ENCODE assay signal across 8 cellular contexts in genomic region chr22:39900306-39901227, GRCh38. TPM values are rescaled to one million over a fixed set of nuclear protein-coding genes. Genes with fewer than 3 reads are reported as not detected.
DNase-seq lines count a peak whose midpoint lies in the region; ATAC-seq and TF ChIP-seq lines count a peak whose summit lies in the region.

Gene GRAP2, plus strand, starts transcription at chr22:39901084. Its CDS starts 46,023 bp downstream, at chr22:39947107.

- no peaks in the 10 kb centered on the region for H3K36me3 ChIP-seq in CD8-positive, alpha-beta memory T cell (ENCODE audit: insufficient read depth, low read length)
- no peaks in the 10 kb centered on the region for H3K36me3 ChIP-seq in osteoblast (ENCODE audit: insufficient read depth, low read length)
- H3K36me3 ChIP-seq in H7 (replicated peaks; ENCODE audit: control insufficient read depth, insufficient read depth, low read length), result no peaks in the 10 kb centered on the region

- peaks cover 21 to 24% (median 23%) of the 10 kb centered on the region in 3 donors for H3K4me1 Mint-ChIP-seq in CD8-positive, alpha-beta memory T cell

- H3K4me1 ChIP-seq in CD8-positive, alpha-beta memory T cell (ENCODE audit: insufficient read depth, low read length), result peaks cover 34% of the 10 kb centered on the region
- no peaks in the 10 kb centered on the region for H3K4me1 ChIP-seq in osteoblast (ENCODE audit: insufficient read depth, low read length)

- no peak for TF ChIP-seq CTCF in osteoblast (IDR thresholded peaks at IDR 0.05; ENCODE audit: extremely low read depth, low read depth, low read length)
- TF ChIP-seq CTCF in dorsolateral prefrontal cortex (IDR thresholded peaks at IDR 0.05 in 54 of 56, conservative IDR thresholded peaks at IDR 0.05 in 2 of 56; ENCODE audit: low read depth in 1 of 56, partially characterized antibody in 56 of 56), result no peak

- H3K4me2 ChIP-seq in osteoblast (ENCODE audit: insufficient read depth, low read length), result no peak within 1 kb of the TSS

- H3K27ac Mint-ChIP-seq in CD8-positive, alpha-beta memory T cell, result peak within 1 kb of the TSS in 7 of 8 donors; percentile 93 to 99 (median 96)

- no peaks in the 10 kb centered on the region for H3K79me2 ChIP-seq in osteoblast (ENCODE audit: insufficient read depth, low read length)

- CTCF ChIA-PET in CD8-positive, alpha-beta memory T cell (lab: Charles Lee), result interaction anchor here (1.0 to 2.2 kb wide), 4 partner anchors 9 to 135 kb away, joined by 3 to 10 read pairs (median 4); no protein-coding TSS in a partner anchor

- H3K27me3 Mint-ChIP-seq in CD8-positive, alpha-beta memory T cell, result no peaks in the 10 kb centered on the region

- intact Hi-C loops in dorsolateral prefrontal cortex (cut with DNase I), result no loop called here

- H3K36me3 Mint-ChIP-seq in CD8-positive, alpha-beta memory T cell, result peaks cover 10 to 44% (median 15%) of the 10 kb centered on the region in 3 donors

- no peak within 1 kb of the TSS for H2AFZ ChIP-seq in osteoblast (ENCODE audit: low read length)

- peak within 1 kb of the TSS; percentile 91 to 99 (median 97) for H3K4me3 Mint-ChIP-seq in CD8-positive, alpha-beta memory T cell

- POLR2A ChIA-PET in CD8-positive, alpha-beta memory T cell (lab: Charles Lee), result interaction anchor here (0.6 to 2.2 kb wide), 4 partner anchors 9 to 381 kb away, joined by 3 to 8 read pairs (median 4); no protein-coding TSS in a partner anchor

- no peaks in the 10 kb centered on the region for H4K20me1 ChIP-seq in osteoblast (ENCODE audit: insufficient read depth, low read length)

- ATAC-seq in HG02610 (IDR thresholded peaks at IDR 0.05; ENCODE audit: unreplicated experiment), result peak; percentile 69

- H3K27ac ChIP-seq in CD8-positive, alpha-beta memory T cell (ENCODE audit: low read depth, low read length), result peak within 1 kb of the TSS; percentile 32
- no peak within 1 kb of the TSS for H3K27ac ChIP-seq in osteoblast (ENCODE audit: low read depth, low read length)
- no peak within 1 kb of the TSS for H3K27ac ChIP-seq in dorsolateral prefrontal cortex

- peak; percentile 47 to 88 (median 87) for DNase-seq in CD8-positive, alpha-beta memory T cell
- DNase-seq in T-helper 2 cell (peak in 3 of 5 experiments; percentile 53 to 97 (median 86)), NCI-H1694 treated with DMSO at 0.1 percent for 48 hours (lab: John Stamatoyannopoulos, UW) (no peak), osteoblast (ENCODE audit: insufficient read length, low spot score, missing footprints) (no peak), H7 (no peak), dorsolateral prefrontal cortex (no peak)
- peak; percentile 41 for DNase-seq in effector CD8-positive, alpha-beta T cell (lab: John Stamatoyannopoulos, UW)

- peak within 1 kb of the TSS; percentile 71 for H3K4me3 ChIP-seq in CD8-positive, alpha-beta memory T cell (ENCODE audit: low read length)
- no peak within 1 kb of the TSS for H3K4me3 ChIP-seq in osteoblast (ENCODE audit: insufficient read depth, low read length)
- no peak within 1 kb of the TSS for H3K4me3 ChIP-seq in H7 (ENCODE audit: insufficient read depth, low read depth, low read length)
- H3K4me3 ChIP-seq in dorsolateral prefrontal cortex, result no peak within 1 kb of the TSS

- H3K9me3 ChIP-seq in CD8-positive, alpha-beta memory T cell (ENCODE audit: low read length), result no peaks in the 10 kb centered on the region
- no peaks in the 10 kb centered on the region for H3K9me3 ChIP-seq in osteoblast (ENCODE audit: low read depth, low read length)

- no peaks in the 10 kb centered on the region for H3K27me3 ChIP-seq in CD8-positive, alpha-beta memory T cell (ENCODE audit: insufficient read depth, low read length, poor library complexity, severe bottlenecking)
- H3K27me3 ChIP-seq in osteoblast (ENCODE audit: insufficient read depth, low read length) (peaks cover 19% of the 10 kb centered on the region), H7 (ENCODE audit: control insufficient read depth, insufficient read depth, low read length) (no peaks in the 10 kb centered on the region), dorsolateral prefrontal cortex (peaks cover 0 to 2% (median 0%) of the 10 kb centered on the region in 45 donors)

- H3K9me3 Mint-ChIP-seq in CD8-positive, alpha-beta memory T cell, result no peaks in the 10 kb centered on the region

RNA-seq across cellular contexts. Expression of gene GRAP2, which starts in this region (rescaled TPM):
- 10 to 100 TPM; 41.8 to 53.2 TPM for total RNA-seq in CD8-positive, alpha-beta memory T cell
- 103 TPM for polyA plus RNA-seq in CD8-positive, alpha-beta memory T cell
- not detected in 2 replicates for total RNA-seq in osteoblast
- total RNA-seq in H7 (2014; rRNA removed; shearing (Covaris generic)), result 0.45 and 0.52 TPM in 2 replicates
- 1 to 10 TPM in 19 of 120 experiments, under 1 TPM in 45, not detected in 56; 0.10 to 2.2 (median 0.57) TPM for total RNA-seq in dorsolateral prefrontal cortex

Comparison
In these comparisons a context has a peak if more than half of its experiments do, and no peak if none do; other contexts are left out.
1. RNA of gene GRAP2 (total RNA-seq): 41.8 to 53.2 TPM in CD8-positive, alpha-beta memory T cell; 0.45 to 0.52 TPM in H7, 0.10 to 2.2 TPM in dorsolateral prefrontal cortex and not detected in osteoblast; every median in the first group is over 10 times any median in the second.
2. DNase-seq: peak in CD8-positive, alpha-beta memory T cell (5 of 5), T-helper 2 cell (3 of 5) and effector CD8-positive, alpha-beta T cell (single experiment); none in NCI-H1694 treated with DMSO at 0.1 percent for 48 hours (single experiment), osteoblast (single experiment), H7 (single experiment) and dorsolateral prefrontal cortex (0 of 10).